In genomic region chr19:19533826-19534225, GRCh38 we compare ENCODE assay signal across 21 cellular contexts. TPM values are rescaled to one million over a fixed set of nuclear protein-coding genes. Genes with fewer than 3 reads are reported as not detected.
DNase-seq lines count a peak whose midpoint lies in the region; ATAC-seq, FAIRE-seq and TF ChIP-seq lines count a peak whose summit lies in the region.
"Had no signal": no experiment of that assay in that cellular context is flagged by ENCODE, and none has a peak within 500 bp of the region (broad histone marks: within the 10 kb centered on the region; RNA-seq: fewer than 3 reads in every experiment).

No MANE protein-coding gene starts in this region.

- no peak for TF ChIP-seq CTCF in astrocyte (IDR thresholded peaks at IDR 0.05; ENCODE audit: insufficient read depth, low read depth, low read length)
- TF ChIP-seq CTCF in smooth muscle cell (IDR thresholded peaks at IDR 0.05; ENCODE audit: borderline replicate concordance, insufficient read depth, poor library complexity, severe bottlenecking), result no peak

- peaks cover 12% of the 10 kb centered on the region for H3K27me3 ChIP-seq in astrocyte (ENCODE audit: insufficient read depth, low read length)
- no peaks in the 10 kb centered on the region for H3K27me3 ChIP-seq in smooth muscle cell (ENCODE audit: low read depth)
- H3K27me3 ChIP-seq: cardiac muscle cell, pancreas had no signal

- intact Hi-C loops in activated naive CD4-positive, alpha-beta T cell treated with anti-CD3 and anti-CD28 coated beads for 36 hours (cut with micrococcal nuclease), result loop anchor here (2.0 to 10.0 kb wide), 2 partner anchors 21 to 241 kb away; no protein-coding TSS in a partner anchor

- H2AFZ ChIP-seq in astrocyte (ENCODE audit: low read depth, low read length) (no peak overlapping the region), smooth muscle cell (ENCODE audit: low read depth) (no peak overlapping the region)

- H3K36me3 ChIP-seq in astrocyte (ENCODE audit: insufficient read depth, low read length) (no peaks in the 10 kb centered on the region), smooth muscle cell (ENCODE audit: low read depth) (no peaks in the 10 kb centered on the region)
- H3K36me3 ChIP-seq: cardiac muscle cell, pancreas had no signal

- peaks cover 3% of the 10 kb centered on the region for H3K27me3 Mint-ChIP-seq in activated naive CD4-positive, alpha-beta T cell treated with anti-CD3 and anti-CD28 coated beads for 36 hours (ENCODE audit: low read depth)
- H3K27me3 Mint-ChIP-seq in IgD-negative memory B cell, result peaks cover 4% of the 10 kb centered on the region
- peaks cover 9% of the 10 kb centered on the region for H3K27me3 Mint-ChIP-seq in astrocyte (ENCODE audit: low read depth, unreplicated experiment)
- H3K27me3 Mint-ChIP-seq in activated naive CD8-positive, alpha-beta T cell treated with anti-CD3 and anti-CD28 coated beads, Interleukin-2, amount 50 U/mL, for 24 hours, result peaks cover 11% of the 10 kb centered on the region

- CTCF ChIA-PET in activated naive CD4-positive, alpha-beta T cell treated with anti-CD3 and anti-CD28 coated beads for 36 hours (lab: Charles Lee), result interaction anchor here (5.9 kb wide), 1 partner anchor 111 kb away, joined by 46 read pairs; the partner anchor contains the start of gene GMIP

- H3K4me3 Mint-ChIP-seq in activated naive CD4-positive, alpha-beta T cell treated with anti-CD3 and anti-CD28 coated beads for 36 hours, result no peak overlapping the region
- H3K4me3 Mint-ChIP-seq in IgD-negative memory B cell, result peak overlapping the region in 1 of 4 donors; percentile 47
- peak overlapping the region; percentile 61 for H3K4me3 Mint-ChIP-seq in astrocyte (ENCODE audit: unreplicated experiment)
- no peak overlapping the region for H3K4me3 Mint-ChIP-seq in activated naive CD8-positive, alpha-beta T cell treated with anti-CD3 and anti-CD28 coated beads, Interleukin-2, amount 50 U/mL, for 24 hours
- H3K4me3 Mint-ChIP-seq: activated CD8-positive, alpha-beta T cell treated with anti-CD3 and anti-CD28 coated beads, Interleukin-2, amount 10 ng/mL, durations not matched to agents 7 days and 5 days had no signal

- peaks cover 21% of the 10 kb centered on the region for H3K4me1 Mint-ChIP-seq in activated naive CD4-positive, alpha-beta T cell treated with anti-CD3 and anti-CD28 coated beads for 36 hours (ENCODE audit: low read depth)
- H3K4me1 Mint-ChIP-seq in IgD-negative memory B cell (peaks cover 10 to 13% (median 11%) of the 10 kb centered on the region in 3 donors), astrocyte (ENCODE audit: low read depth, unreplicated experiment) (peaks cover 28% of the 10 kb centered on the region)
- peaks cover 18% of the 10 kb centered on the region for H3K4me1 Mint-ChIP-seq in activated naive CD8-positive, alpha-beta T cell treated with anti-CD3 and anti-CD28 coated beads, Interleukin-2, amount 50 U/mL, for 24 hours

- DNase-seq in activated naive CD4-positive, alpha-beta T cell treated with anti-CD3 and anti-CD28 coated beads for 36 hours, result no peak
- DNase-seq in activated naive CD4-positive, alpha-beta T cell treated with anti-CD3 and anti-CD28 coated beads, Interleukin-2, amount 50 U/mL, for 72 hours (ENCODE audit: low spot score in 2 of 2), result no peak
- DNase-seq in astrocyte (ENCODE audit: low read depth), result no peak
- no peak for DNase-seq in smooth muscle cell (lab: John Stamatoyannopoulos, UW; ENCODE audit: unreplicated experiment)
- DNase-seq in activated naive CD8-positive, alpha-beta T cell treated with anti-CD3 and anti-CD28 coated beads, Interleukin-2, amount 50 U/mL, for 24 hours, result no peak
- DNase-seq in NCI-H2029 (lab: John Stamatoyannopoulos, UW), result no peak
- no peak for DNase-seq in RPMI8226
- DNase-seq: ACHN; activated CD8-positive, alpha-beta T cell treated with anti-CD3 and anti-CD28 coated beads, Interleukin-2, amount 10 ng/mL, durations not matched to agents 7 days and 5 days; activated naive CD4-positive, alpha-beta T cell treated with Interleukin-2 at 50 U/mL for 16 hours; C1 segment of cervical spinal cord; head of caudate nucleus; KG1; naive thymus-derived CD8-positive, alpha-beta T cell; NCI-H1694 treated with DMSO at 0.1 percent for 48 hours; pancreas had no signal

- H3K4me2 ChIP-seq in astrocyte (ENCODE audit: low read length) (no peak overlapping the region), smooth muscle cell (peak overlapping the region; percentile 14)

- WGBS in smooth muscle cell (ENCODE audit: low lambda C conversion rate), result 26% methylated on average over 6 of the region's 6 CpGs

- H3F3A ChIP-seq in smooth muscle cell (ENCODE audit: low read depth), result no peaks in the 10 kb centered on the region

- no peak for FAIRE-seq in astrocyte (lab: Jason Lieb, UNC)
- FAIRE-seq: endothelial cell of umbilical vein, GM12891, pancreas had no signal

- H3K9ac ChIP-seq in astrocyte (ENCODE audit: low read length), result no peak overlapping the region
- no peak overlapping the region for H3K9ac ChIP-seq in smooth muscle cell (ENCODE audit: low read depth)

- H4K20me1 ChIP-seq in astrocyte (ENCODE audit: insufficient read depth, low read length) (peaks cover 29% of the 10 kb centered on the region), smooth muscle cell (ENCODE audit: low read depth) (no peaks in the 10 kb centered on the region)

- no peak for ATAC-seq in activated naive CD4-positive, alpha-beta T cell treated with anti-CD3 and anti-CD28 coated beads, Interleukin-2, amount 50 U/mL, for 72 hours
- no peak for ATAC-seq in activated naive CD8-positive, alpha-beta T cell treated with anti-CD3 and anti-CD28 coated beads, Interleukin-2, amount 50 U/mL, for 24 hours
- ATAC-seq: activated CD4-positive, CD25-positive, alpha-beta regulatory T cell treated with anti-CD3 and anti-CD28 coated beads, Interleukin-2, amount 50 U/mL, for 24 hours; activated CD8-positive, alpha-beta T cell treated with anti-CD3 and anti-CD28 coated beads, Interleukin-2, amount 10 ng/mL, durations not matched to agents 7 days and 5 days; naive thymus-derived CD8-positive, alpha-beta T cell; pancreas had no signal

- H3K36me3 Mint-ChIP-seq in activated naive CD4-positive, alpha-beta T cell treated with anti-CD3 and anti-CD28 coated beads for 36 hours (ENCODE audit: low read depth), result peaks cover 5% of the 10 kb centered on the region
- H3K36me3 Mint-ChIP-seq in activated naive CD4-positive, alpha-beta T cell treated with anti-CD3 and anti-CD28 coated beads, Interleukin-2, amount 50 U/mL, for 72 hours, result no peaks in the 10 kb centered on the region
- H3K36me3 Mint-ChIP-seq in IgD-negative memory B cell (peaks cover 2% of the 10 kb centered on the region), astrocyte (ENCODE audit: low read depth, unreplicated experiment) (peaks cover 10% of the 10 kb centered on the region)
- H3K36me3 Mint-ChIP-seq in activated naive CD8-positive, alpha-beta T cell treated with anti-CD3 and anti-CD28 coated beads, Interleukin-2, amount 50 U/mL, for 24 hours (ENCODE audit: low read depth), result peaks cover 11% of the 10 kb centered on the region

- no peaks in the 10 kb centered on the region for H3K9me3 ChIP-seq in astrocyte (ENCODE audit: insufficient read depth, low read depth, low read length)
- H3K9me3 ChIP-seq in smooth muscle cell (replicated peaks; ENCODE audit: low read depth), result no peaks in the 10 kb centered on the region
- H3K9me3 ChIP-seq: pancreas had no signal

- H3K27ac ChIP-seq in astrocyte (ENCODE audit: low read depth, low read length) (no peak overlapping the region), smooth muscle cell (ENCODE audit: low read depth) (peak overlapping the region; percentile 35)
- H3K27ac ChIP-seq: cardiac muscle cell, pancreas had no signal

- H3K4me3 ChIP-seq in astrocyte (ENCODE audit: insufficient read depth, low read depth, low read length), result no peak overlapping the region
- no peak overlapping the region for H3K4me3 ChIP-seq in smooth muscle cell
- H3K4me3 ChIP-seq: cardiac muscle cell, pancreas had no signal

- H3K4me1 ChIP-seq in astrocyte (ENCODE audit: insufficient read depth, low read length), result no peaks in the 10 kb centered on the region
- peaks cover 4% of the 10 kb centered on the region for H3K4me1 ChIP-seq in smooth muscle cell (ENCODE audit: low read depth)

- H3K27ac Mint-ChIP-seq in activated naive CD4-positive, alpha-beta T cell treated with anti-CD3 and anti-CD28 coated beads for 36 hours, result peak overlapping the region; percentile 63
- peak overlapping the region in 1 of 2 donors; percentile 8 for H3K27ac Mint-ChIP-seq in activated naive CD4-positive, alpha-beta T cell treated with anti-CD3 and anti-CD28 coated beads, Interleukin-2, amount 50 U/mL, for 72 hours
- H3K27ac Mint-ChIP-seq in IgD-negative memory B cell (peak overlapping the region; percentile 9 to 83 (median 39)), astrocyte (ENCODE audit: unreplicated experiment) (no peak overlapping the region)
- H3K27ac Mint-ChIP-seq in activated naive CD8-positive, alpha-beta T cell treated with anti-CD3 and anti-CD28 coated beads, Interleukin-2, amount 50 U/mL, for 24 hours, result no peak overlapping the region
- H3K27ac Mint-ChIP-seq: activated CD8-positive, alpha-beta T cell treated with anti-CD3 and anti-CD28 coated beads, Interleukin-2, amount 10 ng/mL, durations not matched to agents 7 days and 5 days had no signal

- no peaks in the 10 kb centered on the region for H3K79me2 ChIP-seq in astrocyte (ENCODE audit: insufficient read depth, low read length)
- no peaks in the 10 kb centered on the region for H3K79me2 ChIP-seq in smooth muscle cell (ENCODE audit: low read depth)

- H3K9me3 Mint-ChIP-seq in activated naive CD4-positive, alpha-beta T cell treated with anti-CD3 and anti-CD28 coated beads for 36 hours, result no peaks in the 10 kb centered on the region
- H3K9me3 Mint-ChIP-seq in activated naive CD4-positive, alpha-beta T cell treated with anti-CD3 and anti-CD28 coated beads, Interleukin-2, amount 50 U/mL, for 72 hours, result no peaks in the 10 kb centered on the region
- H3K9me3 Mint-ChIP-seq in IgD-negative memory B cell (no peaks in the 10 kb centered on the region), astrocyte (ENCODE audit: unreplicated experiment) (peaks cover 2% of the 10 kb centered on the region)
- H3K9me3 Mint-ChIP-seq in activated naive CD8-positive, alpha-beta T cell treated with anti-CD3 and anti-CD28 coated beads, Interleukin-2, amount 50 U/mL, for 24 hours, result no peaks in the 10 kb centered on the region
- H3K9me3 Mint-ChIP-seq: naive thymus-derived CD8-positive, alpha-beta T cell had no signal

RNA-seq across cellular contexts. Expression of gene CILP2, which starts 4.2 kb away (rescaled TPM):
- total RNA-seq in activated naive CD4-positive, alpha-beta T cell treated with anti-CD3 and anti-CD28 coated beads for 36 hours, result under 1 TPM; 0.14 to 0.22 TPM
- under 1 TPM; 0.25 to 0.31 TPM for total RNA-seq in activated naive CD4-positive, alpha-beta T cell treated with anti-CD3 and anti-CD28 coated beads, Interleukin-2, amount 50 U/mL, for 72 hours
- not detected for polyA plus RNA-seq in IgD-negative memory B cell
- 3.9 and 6.0 TPM in 2 replicates for total RNA-seq in astrocyte
- 27.2 and 31.0 TPM in 2 replicates for total RNA-seq in smooth muscle cell
- 62.2 and 95.0 TPM in 2 replicates for polyA plus RNA-seq in smooth muscle cell
- total RNA-seq: endothelial cell of umbilical vein had no signal
- polyA plus RNA-seq: pancreas had no signal

RNA-seq across cellular contexts. Expression of gene YJEFN3, which starts 5.1 kb away (rescaled TPM):
- 1 to 10 TPM; 6.5 to 7.2 TPM for total RNA-seq in activated naive CD4-positive, alpha-beta T cell treated with anti-CD3 and anti-CD28 coated beads for 36 hours
- 10 to 100 TPM in 1 of 2 donors, 1 to 10 TPM in 1; 5.7 to 11.3 TPM for total RNA-seq in activated naive CD4-positive, alpha-beta T cell treated with anti-CD3 and anti-CD28 coated beads, Interleukin-2, amount 50 U/mL, for 72 hours
- polyA plus RNA-seq in IgD-negative memory B cell (not detected), smooth muscle cell (5.8 and 11.1 TPM in 2 replicates)
- total RNA-seq in astrocyte (8.1 and 9.8 TPM in 2 replicates), smooth muscle cell (2.2 TPM in 2 replicates)

RNA-seq across cellular contexts. Expression of gene NDUFA13, which starts 17.8 kb away (rescaled TPM):
- 100 to 1,000 TPM; 351 to 376 TPM for total RNA-seq in activated naive CD4-positive, alpha-beta T cell treated with anti-CD3 and anti-CD28 coated beads for 36 hours
- 100 to 1,000 TPM; 358 to 407 TPM for total RNA-seq in activated naive CD4-positive, alpha-beta T cell treated with anti-CD3 and anti-CD28 coated beads, Interleukin-2, amount 50 U/mL, for 72 hours
- polyA plus RNA-seq in IgD-negative memory B cell (324 TPM), smooth muscle cell (559 and 575 TPM in 2 replicates)
- total RNA-seq in astrocyte (311 and 347 TPM in 2 replicates), smooth muscle cell (42.3 and 51.8 TPM in 2 replicates)

RNA-seq across cellular contexts. Expression of gene TSSK6, which starts 18.5 kb away (rescaled TPM):
- total RNA-seq in activated naive CD4-positive, alpha-beta T cell treated with anti-CD3 and anti-CD28 coated beads for 36 hours, result 1 to 10 TPM; 4.5 TPM
- total RNA-seq in activated naive CD4-positive, alpha-beta T cell treated with anti-CD3 and anti-CD28 coated beads, Interleukin-2, amount 50 U/mL, for 72 hours, result 1 to 10 TPM; 3.8 to 5.5 TPM
- polyA plus RNA-seq in IgD-negative memory B cell, result 4.6 TPM
- total RNA-seq in astrocyte, result 1.8 TPM in 2 replicates
- 1.3 and 5.4 TPM in 2 replicates for total RNA-seq in smooth muscle cell
- 0.31 and 0.49 TPM in 2 replicates for polyA plus RNA-seq in smooth muscle cell

Comparison
In these comparisons a context has a peak if more than half of its experiments do, and no peak if none do; other contexts are left out.
1. H3K27ac Mint-ChIP-seq: peak in activated naive CD4-positive, alpha-beta T cell treated with anti-CD3 and anti-CD28 coated beads for 36 hours (single experiment) and IgD-negative memory B cell (3 of 3); none in astrocyte (single experiment) and activated naive CD8-positive, alpha-beta T cell treated with anti-CD3 and anti-CD28 coated beads, Interleukin-2, amount 50 U/mL, for 24 hours (single experiment).